In the genomic region with DNA sequence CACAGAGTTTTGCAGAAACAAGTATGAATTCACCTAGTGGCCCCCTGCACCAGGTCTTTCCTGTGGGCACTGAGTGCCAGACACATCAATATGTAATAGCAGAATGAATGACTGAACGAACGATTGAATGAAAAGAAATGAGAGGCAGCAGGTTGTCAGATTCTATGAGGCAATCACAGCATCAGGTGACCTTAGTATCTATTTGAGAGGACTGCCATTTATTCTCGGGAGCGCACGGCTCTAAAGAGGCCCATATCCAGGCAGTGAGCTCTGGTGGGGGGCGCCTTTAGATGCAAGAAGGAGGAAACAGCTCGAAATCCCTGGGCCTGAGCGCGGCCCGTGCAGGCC, we compare ENCODE assay signal across 1 cellular context.
A peak's percentile ranks its signal among the peaks of the same experiment; 100 is the strongest.
TF ChIP-seq lines count a peak whose summit lies in the region.

No MANE protein-coding gene starts in this region.

TF ChIP-seq in K562, 482 proteins besides CTCF, POLR2A, EP300 and RAD21 (continued from another document and continues in another):
- TF ChIP-seq, protein P1, sequence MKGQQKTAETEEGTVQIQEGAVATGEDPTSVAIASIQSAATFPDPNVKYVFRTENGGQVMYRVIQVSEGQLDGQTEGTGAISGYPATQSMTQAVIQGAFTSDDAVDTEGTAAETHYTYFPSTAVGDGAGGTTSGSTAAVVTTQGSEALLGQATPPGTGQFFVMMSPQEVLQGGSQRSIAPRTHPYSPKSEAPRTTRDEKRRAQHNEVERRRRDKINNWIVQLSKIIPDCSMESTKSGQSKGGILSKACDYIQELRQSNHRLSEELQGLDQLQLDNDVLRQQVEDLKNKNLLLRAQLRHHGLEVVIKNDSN (CRISPR knock-in tag; IDR thresholded peaks at IDR 0.05), result peak; percentile 53; the same call in 1 of the 2 replicates
- TF ChIP-seq KLF1 (tag; IDR thresholded peaks at IDR 0.05) (no peak), ZNF444 (CRISPR knock-in tag; IDR thresholded peaks at IDR 0.05) (no peak), TBP (optimal IDR thresholded peaks at IDR 0.05; ENCODE audit: low read depth, low read length) (no peak), ZNF583 (CRISPR knock-in tag; IDR thresholded peaks at IDR 0.05) (no peak), PHB (CRISPR knock-in tag; IDR thresholded peaks at IDR 0.05) (no peak), CEBPG (CRISPR knock-in tag; IDR thresholded peaks at IDR 0.05) (peak; percentile 60; the same call in 1 of the 2 replicates), CEBPG (tag; conservative IDR thresholded peaks at IDR 0.05 in 1 of 2, IDR thresholded peaks at IDR 0.05 in 1 of 2) (peak; percentile 32 to 73; a peak in 3 of 4 replicates), YBX1 (IDR thresholded peaks at IDR 0.05) (no peak), MTA3 (IDR thresholded peaks at IDR 0.05; ENCODE audit: borderline replicate concordance) (no peak), SIN3B (IDR thresholded peaks at IDR 0.05; ENCODE audit: low read depth) (no peak), SNIP1 (IDR thresholded peaks at IDR 0.05; ENCODE audit: low read depth) (no peak), OTX1 (CRISPR knock-in tag; IDR thresholded peaks at IDR 0.05) (no peak), BRCA1 (IDR thresholded peaks at IDR 0.05) (no peak), BRCA1 (CRISPR knock-in tag; IDR thresholded peaks at IDR 0.05) (no peak), CBX3 (IDR thresholded peaks at IDR 0.05; ENCODE audit: borderline replicate concordance in 1 of 2, low read length in 2 of 2) (no peak), GATAD2B (IDR thresholded peaks at IDR 0.05; ENCODE audit: borderline replicate concordance) (no peak), ZNF175 (CRISPR knock-in tag; IDR thresholded peaks at IDR 0.05; ENCODE audit: low read depth) (no peak), JUND (IDR thresholded peaks at IDR 0.05; ENCODE audit: borderline replicate concordance, low read depth, low read length) (no peak), JUND (tag; IDR thresholded peaks at IDR 0.05; ENCODE audit: borderline replicate concordance, low read depth, low read length) (no peak), ZNF197 (CRISPR knock-in tag; IDR thresholded peaks at IDR 0.05; ENCODE audit: low read depth) (no peak), NONO (IDR thresholded peaks at IDR 0.05; ENCODE audit: low read depth in 2 of 2, low read length in 1 of 2) (no peak), ELF1 (tag; IDR thresholded peaks at IDR 0.05) (no peak), ZNF232 (CRISPR knock-in tag; IDR thresholded peaks at IDR 0.05) (no peak), RAD51 (IDR thresholded peaks at IDR 0.05; ENCODE audit: borderline replicate concordance, low read depth) (peak; percentile 44; the same call in 1 of the 2 replicates), PHF8 (IDR thresholded peaks at IDR 0.05; ENCODE audit: borderline replicate concordance, low read length) (no peak), SREBF2 (CRISPR knock-in tag; IDR thresholded peaks at IDR 0.05) (no peak), NFE2 (IDR thresholded peaks at IDR 0.05; ENCODE audit: low read depth) (no peak), KDM1A (IDR thresholded peaks at IDR 0.05) (peak in 1 of 2 experiments; percentile 49; a peak in 1 of 4 replicates), ZNF76 (CRISPR knock-in tag; IDR thresholded peaks at IDR 0.05; ENCODE audit: borderline replicate concordance) (no peak), TRIM28 (IDR thresholded peaks at IDR 0.05) (no peak), SREBF1 (IDR thresholded peaks at IDR 0.05; ENCODE audit: borderline replicate concordance, low read depth, low read length) (no peak), FOXK1 (CRISPR knock-in tag; IDR thresholded peaks at IDR 0.05; ENCODE audit: borderline replicate concordance) (0 out of 2 replicates have a peak, but pooled peaks have one; percentile 62), ZBTB17 (CRISPR knock-in tag; IDR thresholded peaks at IDR 0.05) (no peak)
- TF ChIP-seq, protein P2, sequence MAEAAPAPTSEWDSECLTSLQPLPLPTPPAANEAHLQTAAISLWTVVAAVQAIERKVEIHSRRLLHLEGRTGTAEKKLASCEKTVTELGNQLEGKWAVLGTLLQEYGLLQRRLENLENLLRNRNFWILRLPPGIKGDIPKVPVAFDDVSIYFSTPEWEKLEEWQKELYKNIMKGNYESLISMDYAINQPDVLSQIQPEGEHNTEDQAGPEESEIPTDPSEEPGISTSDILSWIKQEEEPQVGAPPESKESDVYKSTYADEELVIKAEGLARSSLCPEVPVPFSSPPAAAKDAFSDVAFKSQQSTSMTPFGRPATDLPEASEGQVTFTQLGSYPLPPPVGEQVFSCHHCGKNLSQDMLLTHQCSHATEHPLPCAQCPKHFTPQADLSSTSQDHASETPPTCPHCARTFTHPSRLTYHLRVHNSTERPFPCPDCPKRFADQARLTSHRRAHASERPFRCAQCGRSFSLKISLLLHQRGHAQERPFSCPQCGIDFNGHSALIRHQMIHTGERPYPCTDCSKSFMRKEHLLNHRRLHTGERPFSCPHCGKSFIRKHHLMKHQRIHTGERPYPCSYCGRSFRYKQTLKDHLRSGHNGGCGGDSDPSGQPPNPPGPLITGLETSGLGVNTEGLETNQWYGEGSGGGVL (CRISPR knock-in tag; IDR thresholded peaks at IDR 0.05), result no peak
- TF ChIP-seq, protein P3, sequence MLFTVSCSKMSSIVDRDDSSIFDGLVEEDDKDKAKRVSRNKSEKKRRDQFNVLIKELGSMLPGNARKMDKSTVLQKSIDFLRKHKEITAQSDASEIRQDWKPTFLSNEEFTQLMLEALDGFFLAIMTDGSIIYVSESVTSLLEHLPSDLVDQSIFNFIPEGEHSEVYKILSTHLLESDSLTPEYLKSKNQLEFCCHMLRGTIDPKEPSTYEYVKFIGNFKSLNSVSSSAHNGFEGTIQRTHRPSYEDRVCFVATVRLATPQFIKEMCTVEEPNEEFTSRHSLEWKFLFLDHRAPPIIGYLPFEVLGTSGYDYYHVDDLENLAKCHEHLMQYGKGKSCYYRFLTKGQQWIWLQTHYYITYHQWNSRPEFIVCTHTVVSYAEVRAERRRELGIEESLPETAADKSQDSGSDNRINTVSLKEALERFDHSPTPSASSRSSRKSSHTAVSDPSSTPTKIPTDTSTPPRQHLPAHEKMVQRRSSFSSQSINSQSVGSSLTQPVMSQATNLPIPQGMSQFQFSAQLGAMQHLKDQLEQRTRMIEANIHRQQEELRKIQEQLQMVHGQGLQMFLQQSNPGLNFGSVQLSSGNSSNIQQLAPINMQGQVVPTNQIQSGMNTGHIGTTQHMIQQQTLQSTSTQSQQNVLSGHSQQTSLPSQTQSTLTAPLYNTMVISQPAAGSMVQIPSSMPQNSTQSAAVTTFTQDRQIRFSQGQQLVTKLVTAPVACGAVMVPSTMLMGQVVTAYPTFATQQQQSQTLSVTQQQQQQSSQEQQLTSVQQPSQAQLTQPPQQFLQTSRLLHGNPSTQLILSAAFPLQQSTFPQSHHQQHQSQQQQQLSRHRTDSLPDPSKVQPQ (CRISPR knock-in tag; IDR thresholded peaks at IDR 0.05; ENCODE audit: borderline replicate concordance), result no peak
- TF ChIP-seq, protein P4, sequence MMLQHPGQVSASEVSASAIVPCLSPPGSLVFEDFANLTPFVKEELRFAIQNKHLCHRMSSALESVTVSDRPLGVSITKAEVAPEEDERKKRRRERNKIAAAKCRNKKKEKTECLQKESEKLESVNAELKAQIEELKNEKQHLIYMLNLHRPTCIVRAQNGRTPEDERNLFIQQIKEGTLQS (IDR thresholded peaks at IDR 0.05), result peak; percentile 40; the same call in 1 of the 2 replicates
- TF ChIP-seq, protein P4 (CRISPR knock-in tag; conservative IDR thresholded peaks at IDR 0.05), result no peak
- TF ChIP-seq, protein P5, sequence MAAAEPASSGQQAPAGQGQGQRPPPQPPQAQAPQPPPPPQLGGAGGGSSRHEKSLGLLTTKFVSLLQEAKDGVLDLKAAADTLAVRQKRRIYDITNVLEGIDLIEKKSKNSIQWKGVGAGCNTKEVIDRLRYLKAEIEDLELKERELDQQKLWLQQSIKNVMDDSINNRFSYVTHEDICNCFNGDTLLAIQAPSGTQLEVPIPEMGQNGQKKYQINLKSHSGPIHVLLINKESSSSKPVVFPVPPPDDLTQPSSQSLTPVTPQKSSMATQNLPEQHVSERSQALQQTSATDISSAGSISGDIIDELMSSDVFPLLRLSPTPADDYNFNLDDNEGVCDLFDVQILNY (CRISPR knock-in tag; IDR thresholded peaks at IDR 0.05), result no peak
- TF ChIP-seq, protein P6, sequence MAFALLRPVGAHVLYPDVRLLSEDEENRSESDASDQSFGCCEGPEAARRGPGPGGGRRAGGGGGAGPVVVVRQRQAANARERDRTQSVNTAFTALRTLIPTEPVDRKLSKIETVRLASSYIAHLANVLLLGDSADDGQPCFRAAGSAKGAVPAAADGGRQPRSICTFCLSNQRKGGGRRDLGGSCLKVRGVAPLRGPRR (CRISPR knock-in tag; IDR thresholded peaks at IDR 0.05), result no peak
- TF ChIP-seq, protein P7, sequence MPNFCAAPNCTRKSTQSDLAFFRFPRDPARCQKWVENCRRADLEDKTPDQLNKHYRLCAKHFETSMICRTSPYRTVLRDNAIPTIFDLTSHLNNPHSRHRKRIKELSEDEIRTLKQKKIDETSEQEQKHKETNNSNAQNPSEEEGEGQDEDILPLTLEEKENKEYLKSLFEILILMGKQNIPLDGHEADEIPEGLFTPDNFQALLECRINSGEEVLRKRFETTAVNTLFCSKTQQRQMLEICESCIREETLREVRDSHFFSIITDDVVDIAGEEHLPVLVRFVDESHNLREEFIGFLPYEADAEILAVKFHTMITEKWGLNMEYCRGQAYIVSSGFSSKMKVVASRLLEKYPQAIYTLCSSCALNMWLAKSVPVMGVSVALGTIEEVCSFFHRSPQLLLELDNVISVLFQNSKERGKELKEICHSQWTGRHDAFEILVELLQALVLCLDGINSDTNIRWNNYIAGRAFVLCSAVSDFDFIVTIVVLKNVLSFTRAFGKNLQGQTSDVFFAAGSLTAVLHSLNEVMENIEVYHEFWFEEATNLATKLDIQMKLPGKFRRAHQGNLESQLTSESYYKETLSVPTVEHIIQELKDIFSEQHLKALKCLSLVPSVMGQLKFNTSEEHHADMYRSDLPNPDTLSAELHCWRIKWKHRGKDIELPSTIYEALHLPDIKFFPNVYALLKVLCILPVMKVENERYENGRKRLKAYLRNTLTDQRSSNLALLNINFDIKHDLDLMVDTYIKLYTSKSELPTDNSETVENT (CRISPR knock-in tag; IDR thresholded peaks at IDR 0.05), result no peak
- TF ChIP-seq, protein P8, sequence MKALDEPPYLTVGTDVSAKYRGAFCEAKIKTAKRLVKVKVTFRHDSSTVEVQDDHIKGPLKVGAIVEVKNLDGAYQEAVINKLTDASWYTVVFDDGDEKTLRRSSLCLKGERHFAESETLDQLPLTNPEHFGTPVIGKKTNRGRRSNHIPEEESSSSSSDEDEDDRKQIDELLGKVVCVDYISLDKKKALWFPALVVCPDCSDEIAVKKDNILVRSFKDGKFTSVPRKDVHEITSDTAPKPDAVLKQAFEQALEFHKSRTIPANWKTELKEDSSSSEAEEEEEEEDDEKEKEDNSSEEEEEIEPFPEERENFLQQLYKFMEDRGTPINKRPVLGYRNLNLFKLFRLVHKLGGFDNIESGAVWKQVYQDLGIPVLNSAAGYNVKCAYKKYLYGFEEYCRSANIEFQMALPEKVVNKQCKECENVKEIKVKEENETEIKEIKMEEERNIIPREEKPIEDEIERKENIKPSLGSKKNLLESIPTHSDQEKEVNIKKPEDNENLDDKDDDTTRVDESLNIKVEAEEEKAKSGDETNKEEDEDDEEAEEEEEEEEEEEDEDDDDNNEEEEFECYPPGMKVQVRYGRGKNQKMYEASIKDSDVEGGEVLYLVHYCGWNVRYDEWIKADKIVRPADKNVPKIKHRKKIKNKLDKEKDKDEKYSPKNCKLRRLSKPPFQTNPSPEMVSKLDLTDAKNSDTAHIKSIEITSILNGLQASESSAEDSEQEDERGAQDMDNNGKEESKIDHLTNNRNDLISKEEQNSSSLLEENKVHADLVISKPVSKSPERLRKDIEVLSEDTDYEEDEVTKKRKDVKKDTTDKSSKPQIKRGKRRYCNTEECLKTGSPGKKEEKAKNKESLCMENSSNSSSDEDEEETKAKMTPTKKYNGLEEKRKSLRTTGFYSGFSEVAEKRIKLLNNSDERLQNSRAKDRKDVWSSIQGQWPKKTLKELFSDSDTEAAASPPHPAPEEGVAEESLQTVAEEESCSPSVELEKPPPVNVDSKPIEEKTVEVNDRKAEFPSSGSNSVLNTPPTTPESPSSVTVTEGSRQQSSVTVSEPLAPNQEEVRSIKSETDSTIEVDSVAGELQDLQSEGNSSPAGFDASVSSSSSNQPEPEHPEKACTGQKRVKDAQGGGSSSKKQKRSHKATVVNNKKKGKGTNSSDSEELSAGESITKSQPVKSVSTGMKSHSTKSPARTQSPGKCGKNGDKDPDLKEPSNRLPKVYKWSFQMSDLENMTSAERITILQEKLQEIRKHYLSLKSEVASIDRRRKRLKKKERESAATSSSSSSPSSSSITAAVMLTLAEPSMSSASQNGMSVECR (CRISPR knock-in tag; IDR thresholded peaks at IDR 0.05), result no peak
- TF ChIP-seq, protein P9, sequence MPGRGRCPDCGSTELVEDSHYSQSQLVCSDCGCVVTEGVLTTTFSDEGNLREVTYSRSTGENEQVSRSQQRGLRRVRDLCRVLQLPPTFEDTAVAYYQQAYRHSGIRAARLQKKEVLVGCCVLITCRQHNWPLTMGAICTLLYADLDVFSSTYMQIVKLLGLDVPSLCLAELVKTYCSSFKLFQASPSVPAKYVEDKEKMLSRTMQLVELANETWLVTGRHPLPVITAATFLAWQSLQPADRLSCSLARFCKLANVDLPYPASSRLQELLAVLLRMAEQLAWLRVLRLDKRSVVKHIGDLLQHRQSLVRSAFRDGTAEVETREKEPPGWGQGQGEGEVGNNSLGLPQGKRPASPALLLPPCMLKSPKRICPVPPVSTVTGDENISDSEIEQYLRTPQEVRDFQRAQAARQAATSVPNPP (IDR thresholded peaks at IDR 0.05; ENCODE audit: borderline replicate concordance, insufficient read depth, insufficient read length), result no peak
- TF ChIP-seq, protein P10, sequence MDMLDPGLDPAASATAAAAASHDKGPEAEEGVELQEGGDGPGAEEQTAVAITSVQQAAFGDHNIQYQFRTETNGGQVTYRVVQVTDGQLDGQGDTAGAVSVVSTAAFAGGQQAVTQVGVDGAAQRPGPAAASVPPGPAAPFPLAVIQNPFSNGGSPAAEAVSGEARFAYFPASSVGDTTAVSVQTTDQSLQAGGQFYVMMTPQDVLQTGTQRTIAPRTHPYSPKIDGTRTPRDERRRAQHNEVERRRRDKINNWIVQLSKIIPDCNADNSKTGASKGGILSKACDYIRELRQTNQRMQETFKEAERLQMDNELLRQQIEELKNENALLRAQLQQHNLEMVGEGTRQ (CRISPR knock-in tag; IDR thresholded peaks at IDR 0.05), result 0 out of 2 replicates have a peak, but pooled peaks have one; percentile 25
